In genomic region chr6:147136057-147136456, GRCh38 we compare ENCODE assay signal across 16 cellular contexts.
DNase-seq lines count a peak whose midpoint lies in the region; ATAC-seq, FAIRE-seq and TF ChIP-seq lines count a peak whose summit lies in the region.
"Had no signal": no experiment of that assay in that cellular context is flagged by ENCODE, and none has a peak within 500 bp of the region (broad histone marks: within the 10 kb centered on the region; RNA-seq: fewer than 3 reads in every experiment).

No MANE protein-coding gene starts in this region.

- 49% methylated on average over 2 of the region's 2 CpGs for WGBS in A549 (ENCODE audit: missing lambda C conversion rate)
- 2% methylated on average over 2 of the region's 2 CpGs for WGBS in GM12878 (ENCODE audit: insufficient coverage, insufficient replicate concordance, low lambda C conversion rate, missing lambda C conversion rate)

- no peaks in the 10 kb centered on the region for H3K9me3 ChIP-seq in A549
- no peaks in the 10 kb centered on the region for H3K9me3 ChIP-seq in GM12878 (replicated peaks; ENCODE audit: control insufficient read depth, insufficient read depth, low read length)
- H3K9me3 ChIP-seq: HAP-1 had no signal

- TF ChIP-seq EP300 in A549 (IDR thresholded peaks at IDR 0.05) (no peak), GM12878 (IDR thresholded peaks at IDR 0.05; ENCODE audit: borderline replicate concordance in 1 of 2, control insufficient read depth in 1 of 2, low read depth in 2 of 2, low read length in 2 of 2) (no peak)

- H3K4me1 ChIP-seq in A549 (peaks cover 30% of the 10 kb centered on the region; the same call in 2 of the 3 replicates), GM12878 (ENCODE audit: control insufficient read depth, insufficient read depth, low read length) (no peaks in the 10 kb centered on the region)
- H3K4me1 ChIP-seq: HAP-1 had no signal

- H3K27me3 ChIP-seq in GM12878 (replicated peaks in 1 of 2; ENCODE audit: control insufficient read depth in 2 of 2, insufficient read depth in 2 of 2, low read length in 1 of 2) (no peaks in the 10 kb centered on the region), dorsolateral prefrontal cortex (no peaks in the 10 kb centered on the region)

- intact Hi-C loops in GM12878 (cut with micrococcal nuclease; ENCODE audit: unreplicated experiment) = no loop called here
- intact Hi-C loops in dorsolateral prefrontal cortex (cut with DNase I) = no loop called here

- peak overlapping the region; percentile 33 for H3K4me2 ChIP-seq in A549
- no peak overlapping the region for H3K4me2 ChIP-seq in GM12878 (ENCODE audit: control insufficient read depth, insufficient read depth)

- CTCF ChIA-PET in A549 (lab: Yijun Ruan, JAX) = no interaction called here
- CTCF ChIA-PET in GM12878 (lab: Yijun Ruan, JAX) = no interaction called here

- POLR2A ChIA-PET in A549 (lab: Yijun Ruan, JAX) = interaction anchor here (0.6 to 1.8 kb wide), 2 partner anchors 55 to 66 kb away, joined by 3 to 5 read pairs; no protein-coding TSS in a partner anchor
- POLR2A ChIA-PET in GM12878 (lab: Charles Lee) = no interaction called here

- no TSS peak for BruUV-seq in GM12878 (replicated peaks; lab: Mats Ljungman, UMichigan)

- TF ChIP-seq CTCF in A549 (IDR thresholded peaks at IDR 0.05) = no peak
- TF ChIP-seq CTCF in GM12878 (IDR thresholded peaks at IDR 0.05 in 2 of 3, conservative IDR thresholded peaks at IDR 0.05 in 1 of 3; ENCODE audit: control insufficient read depth in 2 of 3, extremely low read depth in 1 of 3, insufficient read depth in 1 of 3, low read depth in 3 of 3, low read length in 3 of 3) = no peak
- TF ChIP-seq CTCF in dorsolateral prefrontal cortex (IDR thresholded peaks at IDR 0.05 in 54 of 56, conservative IDR thresholded peaks at IDR 0.05 in 2 of 56; ENCODE audit: low read depth in 1 of 56, partially characterized antibody in 56 of 56) = no peak

- H2AFZ ChIP-seq in GM12878 (ENCODE audit: control insufficient read depth, low read depth, low read length) = no peak overlapping the region

- H3K36me3 ChIP-seq in GM12878 (ENCODE audit: control insufficient read depth in 2 of 2, insufficient read depth in 2 of 2, low read length in 1 of 2) = no peaks in the 10 kb centered on the region
- H3K36me3 ChIP-seq: HAP-1 had no signal

- in situ Hi-C loops in GM12878 (cut with MboI) = no loop called here

- H3K27ac ChIP-seq in A549 (peak overlapping the region; percentile 29 to 70; a peak in 4 of 6 replicates), GM12878 (ENCODE audit: control insufficient read depth, insufficient read depth) (no peak overlapping the region), dorsolateral prefrontal cortex (no peak overlapping the region)

- TF ChIP-seq RAD21 in A549 (conservative IDR thresholded peaks at IDR 0.05 in 1 of 2, IDR thresholded peaks at IDR 0.05 in 1 of 2) (no peak), GM12878 (IDR thresholded peaks at IDR 0.05; ENCODE audit: insufficient read depth, low read depth, low read length) (no peak)

- ATAC-seq in A549 (no peak), GM12878 (no peak), HG02840 (IDR thresholded peaks at IDR 0.05; ENCODE audit: low FRiP score, unreplicated experiment) (no peak)
- ATAC-seq: HepG2 had no signal

- H3K9ac ChIP-seq in GM12878 (ENCODE audit: control insufficient read depth, insufficient read depth, low read length) = no peak overlapping the region

- RAD21 ChIA-PET in GM12878 (lab: Charles Lee; ENCODE audit: unreplicated experiment) = interaction anchor here (1.0 kb wide), 1 partner anchor 13 kb away, joined by 4 read pairs; no protein-coding TSS in a partner anchor

- H3K4me3 ChIP-seq in A549 (no peak overlapping the region), GM12878 (no peak overlapping the region), dorsolateral prefrontal cortex (no peak overlapping the region)
- H3K4me3 ChIP-seq: HAP-1 had no signal

- H3K79me2 ChIP-seq in GM12878 (ENCODE audit: control insufficient read depth, insufficient read depth, low read length) = no peaks in the 10 kb centered on the region

- TF ChIP-seq POLR2A in A549 (IDR thresholded peaks at IDR 0.05; ENCODE audit: low read length) (no peak), GM12878 (IDR thresholded peaks at IDR 0.05; ENCODE audit: low read depth, low read length) (no peak)

- no peaks in the 10 kb centered on the region for H4K20me1 ChIP-seq in GM12878 (ENCODE audit: control insufficient read depth, insufficient read depth)

- DNase-seq in A549 (ENCODE audit: low read depth in 1 of 2, low spot score in 1 of 2) (no peak), NCI-H146 (lab: John Stamatoyannopoulos, UW) (peak; percentile 38), GM12878 (ENCODE audit: low read depth, low spot score) (no peak), fibroblast of gingiva (ENCODE audit: low read depth) (peak; percentile 8), dorsolateral prefrontal cortex (no peak), LoVo (ENCODE audit: low spot score) (no peak)
- no peak for DNase-seq in central memory CD4-positive, alpha-beta T cell
- DNase-seq: C1 segment of cervical spinal cord; Calu3; CD4-positive, alpha-beta T cell; DMS 273 treated with DMSO at 0.1 percent for 48 hours; GOT3 had no signal

- SMC1A ChIA-PET in GM12878 (lab: Charles Lee; ENCODE audit: uncharacterized antibody, unreplicated experiment) = interaction anchor here (1.1 kb wide), 1 partner anchor 8 kb away, joined by 3 read pairs; no protein-coding TSS in a partner anchor

- FAIRE-seq in A549 (lab: Jason Lieb, UNC) (no peak), GM12878 (lab: Jason Lieb, UNC) (no peak)
- FAIRE-seq: HepG2, HTR-8/SVneo had no signal

TF ChIP-seq in A549, 52 proteins besides CTCF, POLR2A, EP300 and RAD21:
- TF ChIP-seq ZC3H11A (IDR thresholded peaks at IDR 0.05) (no peak), HES2 (IDR thresholded peaks at IDR 0.05) (no peak), CHD4 (IDR thresholded peaks at IDR 0.05; ENCODE audit: borderline replicate concordance) (no peak), ZSCAN20 (CRISPR knock-in tag; IDR thresholded peaks at IDR 0.05) (no peak)
TF ChIP-seq in A549: peak in this region for 0.

TF ChIP-seq in GM12878, 131 proteins besides CTCF, POLR2A, EP300 and RAD21:
- TF ChIP-seq ETV6 (conservative IDR thresholded peaks at IDR 0.05 in 1 of 2, IDR thresholded peaks at IDR 0.05 in 1 of 2; ENCODE audit: borderline replicate concordance in 1 of 2, low read depth in 1 of 2) = no peak
- 0 out of 2 replicates have a peak, but pooled peaks have one; percentile 33 for TF ChIP-seq ZNF24 (IDR thresholded peaks at IDR 0.05)

Comparison
In these comparisons a context has a peak if more than half of its experiments do, and no peak if none do; other contexts are left out.
1. DNase-seq: peak in NCI-H146 (single experiment) and fibroblast of gingiva (single experiment); none in A549 (0 of 2), GM12878 (single experiment), central memory CD4-positive, alpha-beta T cell (single experiment), dorsolateral prefrontal cortex (0 of 10) and LoVo (single experiment).
2. H3K27ac ChIP-seq: peak in A549 (2 of 2); none in GM12878 (single experiment) and dorsolateral prefrontal cortex (0 of 59).